In the genomic region with DNA sequence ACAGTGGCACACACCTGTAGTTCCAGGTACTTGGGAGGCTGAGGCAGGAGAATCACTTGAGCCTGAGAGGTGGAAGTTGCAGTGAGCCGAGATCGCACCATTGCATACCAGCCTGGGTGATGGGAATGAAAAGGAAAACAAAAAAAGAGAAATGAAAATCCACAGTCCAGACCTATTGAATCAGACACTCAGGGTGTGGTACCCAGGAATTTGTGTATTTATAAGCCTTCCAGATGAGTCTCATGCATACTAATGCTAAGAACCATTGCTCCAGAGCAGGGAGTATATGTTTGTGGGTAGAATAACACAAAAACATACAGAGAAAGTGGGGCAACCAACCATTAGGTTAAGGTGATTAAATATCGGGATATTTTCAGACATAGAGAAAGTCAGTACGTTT, we compare ENCODE assay signal across 1 cellular context.
TF ChIP-seq lines count a peak whose summit lies in the region.

No MANE protein-coding gene starts in this region.

TF ChIP-seq in IMR-90, 13 proteins besides CTCF, POLR2A, EP300 and RAD21:
- no peak for TF ChIP-seq MAZ (IDR thresholded peaks at IDR 0.05; ENCODE audit: borderline replicate concordance, low read depth, low read length)
- TF ChIP-seq SMC3 (IDR thresholded peaks at IDR 0.05; ENCODE audit: low read depth, low read length), result no peak
- TF ChIP-seq RFX5 (IDR thresholded peaks at IDR 0.05; ENCODE audit: low read depth, low read length), result no peak
- no peak for TF ChIP-seq RCOR1 (IDR thresholded peaks at IDR 0.05; ENCODE audit: insufficient replicate concordance, low read length)
